25 cellular contexts compared by ENCODE assay signal in genomic region chr13:112446867-112447266, GRCh38.
A peak's percentile ranks its signal among the peaks of the same experiment; 100 is the strongest.
DNase-seq lines count a peak whose midpoint lies in the region; ATAC-seq, FAIRE-seq and TF ChIP-seq lines count a peak whose summit lies in the region.
"Had no signal": no experiment of that assay in that cellular context is flagged by ENCODE, and none has a peak within 500 bp of the region (broad histone marks: within the 10 kb centered on the region; RNA-seq: fewer than 3 reads in every experiment).

No MANE protein-coding gene starts in this region.

- no peaks in the 10 kb centered on the region for H3K36me3 Mint-ChIP-seq in activated CD4-positive, alpha-beta memory T cell treated with anti-CD3 and anti-CD28 coated beads, Interleukin-2, amount 10 ng/mL, durations not matched to agents 7 days and 5 days (ENCODE audit: low read depth)
- H3K36me3 Mint-ChIP-seq: CD8-positive, alpha-beta T cell had no signal

- no peak overlapping the region for H3K27ac Mint-ChIP-seq in activated CD4-positive, alpha-beta memory T cell treated with anti-CD3 and anti-CD28 coated beads, Interleukin-2, amount 10 ng/mL, durations not matched to agents 7 days and 5 days
- H3K27ac Mint-ChIP-seq: CD8-positive, alpha-beta T cell; IgD-negative memory B cell had no signal

- no peaks in the 10 kb centered on the region for H3K9me3 ChIP-seq in kidney (ENCODE audit: control insufficient read depth in 1 of 2, low read length in 2 of 2)
- H3K9me3 ChIP-seq: BLaER1 treated with 17β-estradiol and CSF1 and Interleukin-3, amounts not matched to agents 10 nM and 100 nM; MG63 had no signal

- H3K27ac ChIP-seq in kidney (ENCODE audit: low read depth in 2 of 2, low read length in 2 of 2) = no peak overlapping the region
- H3K27ac ChIP-seq: BLaER1 treated with 17β-estradiol and CSF1 and Interleukin-3, amounts not matched to agents 10 nM and 100 nM had no signal

- FAIRE-seq in kidney (lab: Jason Lieb, UNC) = no peak
- FAIRE-seq: GM12878, GM18507 had no signal

- no peaks in the 10 kb centered on the region for H3K4me1 ChIP-seq in kidney (ENCODE audit: control insufficient read depth in 1 of 2, insufficient read depth in 1 of 2, low read depth in 1 of 2, low read length in 2 of 2)
- H3K4me1 ChIP-seq: BLaER1 treated with 17β-estradiol and CSF1 and Interleukin-3, amounts not matched to agents 10 nM and 100 nM had no signal

- no peaks in the 10 kb centered on the region for H3K36me3 ChIP-seq in kidney (ENCODE audit: control insufficient read depth in 1 of 2, insufficient read depth in 2 of 2, low read length in 2 of 2)
- H3K36me3 ChIP-seq: BLaER1 treated with 17β-estradiol and CSF1 and Interleukin-3, amounts not matched to agents 10 nM and 100 nM; MG63 had no signal

- POLR2A ChIA-PET in activated CD4-positive, alpha-beta memory T cell treated with anti-CD3 and anti-CD28 coated beads, Interleukin-2, amount 10 ng/mL, durations not matched to agents 7 days and 5 days (lab: Charles Lee) = no interaction called here

- CTCF ChIA-PET in activated CD4-positive, alpha-beta memory T cell treated with anti-CD3 and anti-CD28 coated beads, Interleukin-2, amount 10 ng/mL, durations not matched to agents 7 days and 5 days (lab: Charles Lee) = no interaction called here

- H3K9ac ChIP-seq in kidney (ENCODE audit: low read length in 2 of 2) = no peak overlapping the region
- H3K9ac ChIP-seq: BLaER1 treated with 17β-estradiol and CSF1 and Interleukin-3, amounts not matched to agents 10 nM and 100 nM had no signal

- DNase-seq in cardiac septum (ENCODE audit: low spot score) = peak; percentile 66
- DNase-seq in Right ventricle myocardium superior = no peak
- peak; percentile 8 for DNase-seq in activated CD4-positive, alpha-beta memory T cell treated with anti-CD3 and anti-CD28 coated beads, Interleukin-2, amount 10 ng/mL, durations not matched to agents 7 days and 5 days
- DNase-seq in kidney = peak; percentile 55
- peak; percentile 59 for DNase-seq in posterior vena cava (ENCODE audit: low spot score)
- DNase-seq in SK-N-DZ (ENCODE audit: low spot score) = no peak
- DNase-seq in NOMO-1 (lab: John Stamatoyannopoulos, UW; ENCODE audit: unreplicated experiment in 2 of 2) = no peak
- DNase-seq: DMS53, EL, GOT3, Kasumi-1, MG63, NCI-H1048, NCI-H1436, NCI-H1930, NCI-H345, NCI-H524 treated with DMSO at 0.1 percent for 48 hours, PC-3, RPMI8226 had no signal

- TF ChIP-seq CTCF in kidney (IDR thresholded peaks at IDR 0.05; ENCODE audit: borderline replicate concordance, extremely low read depth, insufficient read depth) = no peak

- H3K4me1 Mint-ChIP-seq in activated CD4-positive, alpha-beta memory T cell treated with anti-CD3 and anti-CD28 coated beads, Interleukin-2, amount 10 ng/mL, durations not matched to agents 7 days and 5 days = no peaks in the 10 kb centered on the region
- H3K4me1 Mint-ChIP-seq: IgD-negative memory B cell had no signal

- no peak overlapping the region for H3K4me3 ChIP-seq in kidney (ENCODE audit: low read length in 2 of 2)
- H3K4me3 ChIP-seq: BLaER1 treated with 17β-estradiol and CSF1 and Interleukin-3, amounts not matched to agents 10 nM and 100 nM; GM12878; MG63 had no signal

- no peak for ATAC-seq in Right ventricle myocardium superior (ENCODE audit: poor library complexity)
- ATAC-seq in GM18498 (IDR thresholded peaks at IDR 0.05; ENCODE audit: unreplicated experiment) = no peak
- ATAC-seq: CD8-positive, alpha-beta T cell; GM12878; PC-3 had no signal

- peaks cover 1% of the 10 kb centered on the region for H3K27me3 Mint-ChIP-seq in activated CD4-positive, alpha-beta memory T cell treated with anti-CD3 and anti-CD28 coated beads, Interleukin-2, amount 10 ng/mL, durations not matched to agents 7 days and 5 days

- intact Hi-C loops in cardiac septum (cut with DNase I) = loop anchor here (10.0 kb wide), 1 partner anchor 158 kb away; no protein-coding TSS in a partner anchor
- intact Hi-C loops in Right ventricle myocardium superior (cut with DNase I) = no loop called here
- intact Hi-C loops in kidney (cut with DNase I) = loop anchor here (10.0 kb wide), 1 partner anchor 972 kb away; no protein-coding TSS in a partner anchor
- intact Hi-C loops in posterior vena cava (cut with DNase I) = loop anchor here (5.0 to 10.0 kb wide), 2 partner anchors 200 to 972 kb away; no protein-coding TSS in a partner anchor

- no peaks in the 10 kb centered on the region for H3K9me3 Mint-ChIP-seq in activated CD4-positive, alpha-beta memory T cell treated with anti-CD3 and anti-CD28 coated beads, Interleukin-2, amount 10 ng/mL, durations not matched to agents 7 days and 5 days
- H3K9me3 Mint-ChIP-seq: CD8-positive, alpha-beta T cell; IgD-negative memory B cell had no signal

- no peak overlapping the region for H3K4me3 Mint-ChIP-seq in activated CD4-positive, alpha-beta memory T cell treated with anti-CD3 and anti-CD28 coated beads, Interleukin-2, amount 10 ng/mL, durations not matched to agents 7 days and 5 days
- H3K4me3 Mint-ChIP-seq: CD8-positive, alpha-beta T cell; IgD-negative memory B cell had no signal

Comparison
In these comparisons a context has a peak if more than half of its experiments do, and no peak if none do; other contexts are left out.
1. DNase-seq: peak in cardiac septum (single experiment), activated CD4-positive, alpha-beta memory T cell treated with anti-CD3 and anti-CD28 coated beads, Interleukin-2, amount 10 ng/mL, durations not matched to agents 7 days and 5 days (single experiment), kidney (single experiment) and posterior vena cava (single experiment); none in Right ventricle myocardium superior (single experiment), SK-N-DZ (single experiment) and NOMO-1 (0 of 2).